Comparison of ENCODE assay signal across 10 cellular contexts in the genomic region with DNA sequence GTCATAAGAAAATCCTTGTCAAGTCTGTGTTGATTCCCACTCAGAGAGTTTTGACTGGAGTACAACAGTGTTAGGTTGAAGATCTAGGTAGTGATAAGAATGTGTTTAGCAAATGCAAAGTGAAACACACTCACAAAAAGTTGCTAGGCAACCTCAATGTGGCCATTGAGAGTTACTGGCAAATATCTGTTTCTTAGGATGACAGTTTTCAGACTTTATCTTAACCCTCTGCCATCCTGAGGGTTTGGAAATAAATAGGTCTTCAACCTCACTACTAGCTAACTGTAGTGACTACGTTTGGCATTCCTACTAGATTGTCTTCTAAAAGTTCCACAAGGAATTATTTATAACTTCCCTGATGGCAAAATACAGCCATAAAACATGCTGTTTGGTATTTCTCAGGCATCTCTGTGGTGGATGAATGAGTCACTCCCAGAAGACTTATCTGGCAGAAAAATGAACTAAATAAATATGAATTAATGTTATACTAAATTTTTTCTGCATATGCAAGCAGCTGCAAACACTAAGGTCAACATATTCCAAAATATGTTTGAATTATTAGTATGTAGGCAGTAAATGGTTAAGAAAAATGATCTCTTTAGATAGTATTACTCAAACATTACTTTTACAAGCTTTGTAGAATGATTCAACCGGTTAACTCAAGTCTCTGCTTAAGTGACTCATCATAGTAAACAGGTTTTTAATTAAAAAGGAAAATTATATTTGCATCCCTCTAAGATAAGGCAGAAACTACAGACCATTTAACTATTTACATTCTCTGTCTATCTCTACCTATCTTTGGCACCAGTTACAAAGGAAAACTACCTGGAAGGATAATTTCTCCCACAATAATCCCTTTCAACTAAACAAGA.
DNase-seq lines count a peak whose midpoint lies in the region.
"Had no signal": no experiment of that assay in that cellular context is flagged by ENCODE, and none has a peak within 500 bp of the region (broad histone marks: within the 10 kb centered on the region; RNA-seq: fewer than 3 reads in every experiment).

No MANE protein-coding gene starts in this region.

- peak; percentile 10 for DNase-seq in DMS 273 (lab: John Stamatoyannopoulos, UW; ENCODE audit: unreplicated experiment)
- DNase-seq in DMS 273 treated with DMSO at 0.1 percent for 48 hours (lab: John Stamatoyannopoulos, UW) = no peak
- DNase-seq in SW480 (ENCODE audit: low spot score) = peak; percentile 54
- peak; percentile 91 for DNase-seq in fibroblast of gingiva (ENCODE audit: low read depth)
- DNase-seq in smooth muscle cell of the brain vasculature (ENCODE audit: low read depth, low spot score) = peak; percentile 43
- no peak for DNase-seq in germinal center (ENCODE audit: low spot score)
- DNase-seq in NCI-H187 (lab: John Stamatoyannopoulos, UW) = no peak
- DNase-seq in HuH-7.5 (ENCODE audit: low spot score) = no peak
- DNase-seq: activated CD4-positive, alpha-beta T cell treated with anti-CD3 and anti-CD28 coated beads, Interleukin-2, amount 50 U/mL, for 4 hours; nucleus accumbens had no signal

Comparison
In these comparisons a context has a peak if more than half of its experiments do, and no peak if none do; other contexts are left out.
1. DNase-seq: peak in DMS 273 (single experiment), SW480 (single experiment), fibroblast of gingiva (single experiment) and smooth muscle cell of the brain vasculature (single experiment); none in DMS 273 treated with DMSO at 0.1 percent for 48 hours (single experiment), germinal center (single experiment), NCI-H187 (0 of 2) and HuH-7.5 (single experiment).